44 cellular contexts compared by ENCODE assay signal in the genomic region with DNA sequence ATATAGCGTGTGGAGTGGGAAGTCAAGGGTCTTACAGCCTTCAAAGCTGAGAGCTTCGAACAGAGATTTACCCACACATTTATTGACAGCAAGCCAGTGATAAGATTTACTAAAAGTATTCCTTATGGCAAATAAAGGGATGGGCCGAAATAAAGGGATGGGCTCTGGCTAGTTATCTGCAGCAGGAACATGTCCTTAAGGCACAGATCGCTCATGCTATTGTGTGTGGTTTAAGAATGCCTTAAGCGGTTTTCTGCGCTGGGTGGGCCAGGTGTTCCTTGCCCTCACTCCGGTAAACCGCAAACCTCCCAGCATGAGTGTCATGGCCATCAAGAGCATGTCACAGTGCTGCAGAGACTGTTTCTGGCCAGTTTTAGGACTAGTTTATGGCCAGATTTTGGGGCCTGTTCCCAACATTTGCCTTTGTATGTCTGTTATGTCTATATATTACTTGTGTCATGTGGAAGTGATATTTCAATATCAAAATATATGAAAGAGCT. TPM values are rescaled to one million over a fixed set of nuclear protein-coding genes. Genes with fewer than 3 reads are reported as not detected.
"Had no signal": no experiment of that assay in that cellular context is flagged by ENCODE, and none has a peak within 500 bp of the region (broad histone marks: within the 10 kb centered on the region; RNA-seq: fewer than 3 reads in every experiment).

No MANE protein-coding gene starts in this region.

- DNase-seq: activated effector memory CD4-positive, alpha-beta T cell treated with anti-CD3 and anti-CD28 coated beads, Interleukin-2, amount 50 U/mL, for 16 hours; activated effector memory CD4-positive, alpha-beta T cell treated with Interleukin-2 at 50 U/mL for 16 hours; activated gamma-delta T cell; activated gamma-delta T cell treated with Interleukin-2 at 50 U/mL for 16 hours; activated naive CD4-positive, alpha-beta T cell; activated naive CD4-positive, alpha-beta T cell treated with anti-CD3 and anti-CD28 coated beads for 36 hours; activated naive CD4-positive, alpha-beta T cell treated with anti-CD3 and anti-CD28 coated beads, Interleukin-2, amount 10 ng/mL, durations not matched to agents 7 days and 5 days; activated naive CD4-positive, alpha-beta T cell treated with anti-CD3 and anti-CD28 coated beads, Interleukin-2, amount 50 U/mL, for 16 hours; activated naive CD4-positive, alpha-beta T cell treated with Interleukin-2 at 50 U/mL for 16 hours; activated naive CD8-positive, alpha-beta T cell treated with anti-CD3 and anti-CD28 coated beads for 36 hours; activated naive CD8-positive, alpha-beta T cell treated with anti-CD3 and anti-CD28 coated beads, Interleukin-2, amount 10 ng/mL, durations not matched to agents 7 days and 5 days; activated naive CD8-positive, alpha-beta T cell treated with anti-CD3 and anti-CD28 coated beads, Interleukin-2, amount 50 U/mL, for 24 hours; activated T-cell treated with anti-CD3 and anti-CD28 coated beads, Interleukin-2, amount 50 U/mL, for 1 hour; activated T-cell treated with anti-CD3 and anti-CD28 coated beads, Interleukin-2, amount 50 U/mL, for 24 hours; activated T-cell treated with anti-CD3 and anti-CD28 coated beads, Interleukin-2, amount 50 U/mL, for 4 hours; activated T-cell treated with anti-CD3 and anti-CD28 coated beads, Interleukin-2, amount 50 U/mL, for 48 hours; activated T-cell treated with anti-CD3 and anti-CD28 coated beads, Interleukin-2, amount 50 U/mL, for 72 hours; adrenal gland; amniotic stem cell; amygdala; anterior cingulate cortex; aorta; body of pancreas; brain microvascular endothelial cell; caudate nucleus; central memory CD4-positive, alpha-beta T cell; cerebellar nuclear complex had no signal

- H3K27me3 Mint-ChIP-seq: activated naive CD4-positive, alpha-beta T cell treated with anti-CD3 and anti-CD28 coated beads, Interleukin-2, amount 10 ng/mL, durations not matched to agents 7 days and 5 days; activated naive CD4-positive, alpha-beta T cell treated with anti-CD3 and anti-CD28 coated beads, Interleukin-2, amount 50 U/mL, for 24 hours; activated naive CD8-positive, alpha-beta T cell treated with anti-CD3 and anti-CD28 coated beads for 36 hours; activated naive CD8-positive, alpha-beta T cell treated with anti-CD3 and anti-CD28 coated beads, Interleukin-2, amount 10 ng/mL, durations not matched to agents 7 days and 5 days; activated T-cell treated with anti-CD3 and anti-CD28 coated beads, Interleukin-2, amount 50 U/mL, for 24 hours; activated T-helper 17 cell treated with anti-CD3 and anti-CD28 coated beads, Interleukin-2, amount 50 U/mL, for 72 hours; brain; central memory CD8-positive, alpha-beta T cell had no signal

- H3K36me3 ChIP-seq: adrenal gland, ascending aorta, brain microvascular endothelial cell, breast epithelium, cardiac muscle cell had no signal

- H3K4me1 Mint-ChIP-seq: activated naive CD4-positive, alpha-beta T cell treated with anti-CD3 and anti-CD28 coated beads, Interleukin-2, amount 10 ng/mL, durations not matched to agents 7 days and 5 days; activated naive CD4-positive, alpha-beta T cell treated with anti-CD3 and anti-CD28 coated beads, Interleukin-2, amount 50 U/mL, for 24 hours; activated naive CD8-positive, alpha-beta T cell treated with anti-CD3 and anti-CD28 coated beads for 36 hours; activated naive CD8-positive, alpha-beta T cell treated with anti-CD3 and anti-CD28 coated beads, Interleukin-2, amount 10 ng/mL, durations not matched to agents 7 days and 5 days; activated naive CD8-positive, alpha-beta T cell treated with anti-CD3 and anti-CD28 coated beads, Interleukin-2, amount 50 U/mL, for 24 hours; activated T-helper 17 cell treated with anti-CD3 and anti-CD28 coated beads, Interleukin-2, amount 50 U/mL, for 72 hours; brain; central memory CD8-positive, alpha-beta T cell had no signal

- ATAC-seq: activated naive CD4-positive, alpha-beta T cell treated with anti-CD3 and anti-CD28 coated beads, Interleukin-2, amount 50 U/mL, for 72 hours; activated naive CD8-positive, alpha-beta T cell treated with anti-CD3 and anti-CD28 coated beads, Interleukin-2, amount 50 U/mL, for 24 hours; activated T-cell treated with anti-CD3 and anti-CD28 coated beads, Interleukin-2, amount 50 U/mL, for 4 hours; activated T-cell treated with anti-CD3 and anti-CD28 coated beads, Interleukin-2, amount 50 U/mL, for 72 hours; activated T-helper 17 cell treated with anti-CD3 and anti-CD28 coated beads, Interleukin-2, amount 50 U/mL, for 72 hours; body of pancreas had no signal

- H3K4me3 Mint-ChIP-seq: activated naive CD4-positive, alpha-beta T cell treated with anti-CD3 and anti-CD28 coated beads for 36 hours; activated naive CD4-positive, alpha-beta T cell treated with anti-CD3 and anti-CD28 coated beads, Interleukin-2, amount 10 ng/mL, durations not matched to agents 7 days and 5 days; activated naive CD4-positive, alpha-beta T cell treated with anti-CD3 and anti-CD28 coated beads, Interleukin-2, amount 50 U/mL, for 24 hours; activated naive CD8-positive, alpha-beta T cell; activated naive CD8-positive, alpha-beta T cell treated with anti-CD3 and anti-CD28 coated beads for 36 hours; activated naive CD8-positive, alpha-beta T cell treated with anti-CD3 and anti-CD28 coated beads, Interleukin-2, amount 10 ng/mL, durations not matched to agents 7 days and 5 days; activated naive CD8-positive, alpha-beta T cell treated with anti-CD3 and anti-CD28 coated beads, Interleukin-2, amount 50 U/mL, for 24 hours; activated T-cell treated with anti-CD3 and anti-CD28 coated beads, Interleukin-2, amount 50 U/mL, for 24 hours; activated T-cell treated with anti-CD3 and anti-CD28 coated beads, Interleukin-2, amount 50 U/mL, for 4 hours; activated T-cell treated with anti-CD3 and anti-CD28 coated beads, Interleukin-2, amount 50 U/mL, for 72 hours; activated T-helper 1 cell treated with anti-CD3 and anti-CD28 coated beads, Interleukin-12 subunit alpha, Interleukin-12 subunit beta, Interleukin-2, Interleukin-4 antibody, amounts not matched to agents 30 ng/mL and 10 ng/mL and 1 ng/mL, durations not matched to agents 14 hours and 24 hours and 36 hours; activated T-helper 17 cell treated with anti-CD3 and anti-CD28 coated beads, Interleukin-2, amount 50 U/mL, for 72 hours; brain; central memory CD8-positive, alpha-beta T cell had no signal

- H3K27ac Mint-ChIP-seq: activated naive CD4-positive, alpha-beta T cell treated with anti-CD3 and anti-CD28 coated beads for 36 hours; activated naive CD4-positive, alpha-beta T cell treated with anti-CD3 and anti-CD28 coated beads, Interleukin-2, amount 10 ng/mL, durations not matched to agents 7 days and 5 days; activated naive CD4-positive, alpha-beta T cell treated with anti-CD3 and anti-CD28 coated beads, Interleukin-2, amount 50 U/mL, for 24 hours; activated naive CD4-positive, alpha-beta T cell treated with anti-CD3 and anti-CD28 coated beads, Interleukin-2, amount 50 U/mL, for 72 hours; activated naive CD8-positive, alpha-beta T cell; activated naive CD8-positive, alpha-beta T cell treated with anti-CD3 and anti-CD28 coated beads for 36 hours; activated naive CD8-positive, alpha-beta T cell treated with anti-CD3 and anti-CD28 coated beads, Interleukin-2, amount 10 ng/mL, durations not matched to agents 7 days and 5 days; activated naive CD8-positive, alpha-beta T cell treated with anti-CD3 and anti-CD28 coated beads, Interleukin-2, amount 50 U/mL, for 24 hours; activated T-cell treated with anti-CD3 and anti-CD28 coated beads, Interleukin-2, amount 50 U/mL, for 24 hours; activated T-cell treated with anti-CD3 and anti-CD28 coated beads, Interleukin-2, amount 50 U/mL, for 72 hours; activated T-helper 1 cell treated with anti-CD3 and anti-CD28 coated beads, Interleukin-12 subunit alpha, Interleukin-12 subunit beta, Interleukin-2, Interleukin-4 antibody, amounts not matched to agents 30 ng/mL and 10 ng/mL and 1 ng/mL, durations not matched to agents 14 hours and 24 hours and 36 hours; activated T-helper 17 cell treated with anti-CD3 and anti-CD28 coated beads, Interleukin-2, amount 50 U/mL, for 72 hours; activated T-helper 2 cell treated with anti-CD3 and anti-CD28 coated beads, Interferon-gamma antibody, Interleukin-2, Interleukin-4, amounts not matched to agents 10 μg/mL and 5 μg/mL and 100 μg/mL, durations not matched to agents 14 hours and 24 hours and 36 hours; brain had no signal

- H3K9me3 Mint-ChIP-seq: activated naive CD4-positive, alpha-beta T cell treated with anti-CD3 and anti-CD28 coated beads, Interleukin-2, amount 10 ng/mL, durations not matched to agents 7 days and 5 days; activated naive CD4-positive, alpha-beta T cell treated with anti-CD3 and anti-CD28 coated beads, Interleukin-2, amount 50 U/mL, for 24 hours; activated naive CD4-positive, alpha-beta T cell treated with anti-CD3 and anti-CD28 coated beads, Interleukin-2, amount 50 U/mL, for 72 hours; activated naive CD8-positive, alpha-beta T cell treated with anti-CD3 and anti-CD28 coated beads for 36 hours; activated naive CD8-positive, alpha-beta T cell treated with anti-CD3 and anti-CD28 coated beads, Interleukin-2, amount 10 ng/mL, durations not matched to agents 7 days and 5 days; activated naive CD8-positive, alpha-beta T cell treated with anti-CD3 and anti-CD28 coated beads, Interleukin-2, amount 50 U/mL, for 24 hours; activated T-cell treated with anti-CD3 and anti-CD28 coated beads, Interleukin-2, amount 50 U/mL, for 24 hours; activated T-cell treated with anti-CD3 and anti-CD28 coated beads, Interleukin-2, amount 50 U/mL, for 4 hours; activated T-cell treated with anti-CD3 and anti-CD28 coated beads, Interleukin-2, amount 50 U/mL, for 72 hours; activated T-helper 1 cell treated with anti-CD3 and anti-CD28 coated beads, Interleukin-12 subunit alpha, Interleukin-12 subunit beta, Interleukin-2, Interleukin-4 antibody, amounts not matched to agents 30 ng/mL and 10 ng/mL and 1 ng/mL, durations not matched to agents 14 hours and 24 hours and 36 hours; activated T-helper 2 cell treated with anti-CD3 and anti-CD28 coated beads, Interferon-gamma antibody, Interleukin-2, Interleukin-4, amounts not matched to agents 10 μg/mL and 5 μg/mL and 100 μg/mL, durations not matched to agents 14 hours and 24 hours and 36 hours; brain had no signal

- H3K27me3 ChIP-seq: adrenal gland, ascending aorta, body of pancreas, brain microvascular endothelial cell, breast epithelium, cardiac muscle cell had no signal

- H3K9me3 ChIP-seq: adrenal gland, ascending aorta, body of pancreas, breast epithelium had no signal

- H3K4me3 ChIP-seq: adrenal gland, ascending aorta, body of pancreas, breast epithelium, cardiac muscle cell had no signal

- H3K36me3 Mint-ChIP-seq: activated naive CD4-positive, alpha-beta T cell treated with anti-CD3 and anti-CD28 coated beads, Interleukin-2, amount 10 ng/mL, durations not matched to agents 7 days and 5 days; activated naive CD4-positive, alpha-beta T cell treated with anti-CD3 and anti-CD28 coated beads, Interleukin-2, amount 50 U/mL, for 24 hours; activated naive CD4-positive, alpha-beta T cell treated with anti-CD3 and anti-CD28 coated beads, Interleukin-2, amount 50 U/mL, for 72 hours; activated naive CD8-positive, alpha-beta T cell; activated naive CD8-positive, alpha-beta T cell treated with anti-CD3 and anti-CD28 coated beads for 36 hours; activated naive CD8-positive, alpha-beta T cell treated with anti-CD3 and anti-CD28 coated beads, Interleukin-2, amount 10 ng/mL, durations not matched to agents 7 days and 5 days; brain had no signal

- FAIRE-seq: astrocyte, bronchial epithelial cell had no signal

- H3K27ac ChIP-seq: adrenal gland, ascending aorta, brain microvascular endothelial cell, breast epithelium, cardiac muscle cell had no signal

- H3K4me1 ChIP-seq: adrenal gland, ascending aorta, breast epithelium had no signal

RNA-seq across cellular contexts. Expression of a gene that starts 53.5 kb away (rescaled TPM):
- total RNA-seq: activated naive CD4-positive, alpha-beta T cell treated with anti-CD3 and anti-CD28 coated beads for 36 hours; activated naive CD4-positive, alpha-beta T cell treated with anti-CD3 and anti-CD28 coated beads, Interleukin-2, amount 50 U/mL, for 72 hours; activated naive CD8-positive, alpha-beta T cell treated with anti-CD3 and anti-CD28 coated beads for 36 hours; activated naive CD8-positive, alpha-beta T cell treated with anti-CD3 and anti-CD28 coated beads, Interleukin-2, amount 10 ng/mL, durations not matched to agents 7 days and 5 days; activated T-cell treated with anti-CD3 and anti-CD28 coated beads, Interleukin-2, amount 50 U/mL, for 4 hours; activated T-cell treated with anti-CD3 and anti-CD28 coated beads, Interleukin-2, amount 50 U/mL, for 72 hours; activated T-helper 1 cell treated with anti-CD3 and anti-CD28 coated beads, Interleukin-12 subunit alpha, Interleukin-12 subunit beta, Interleukin-2, Interleukin-4 antibody, amounts not matched to agents 30 ng/mL and 10 ng/mL and 1 ng/mL, durations not matched to agents 14 hours and 24 hours and 36 hours; activated T-helper 17 cell treated with anti-CD3 and anti-CD28 coated beads, Interleukin-2, amount 50 U/mL, for 72 hours; activated T-helper 2 cell treated with anti-CD3 and anti-CD28 coated beads, Interferon-gamma antibody, Interleukin-2, Interleukin-4, amounts not matched to agents 10 μg/mL and 5 μg/mL and 100 μg/mL, durations not matched to agents 14 hours and 24 hours and 36 hours; aorta; ascending aorta; astrocyte; body of pancreas; breast epithelium; bronchial epithelial cell; cardiac muscle cell; cardiac septum; cerebellum; chondrocyte had no signal
- polyA plus RNA-seq: adipose tissue, adrenal gland, aorta, cardiac muscle cell had no signal
